ENCODE assay signal across 21 cellular contexts in the genomic region with DNA sequence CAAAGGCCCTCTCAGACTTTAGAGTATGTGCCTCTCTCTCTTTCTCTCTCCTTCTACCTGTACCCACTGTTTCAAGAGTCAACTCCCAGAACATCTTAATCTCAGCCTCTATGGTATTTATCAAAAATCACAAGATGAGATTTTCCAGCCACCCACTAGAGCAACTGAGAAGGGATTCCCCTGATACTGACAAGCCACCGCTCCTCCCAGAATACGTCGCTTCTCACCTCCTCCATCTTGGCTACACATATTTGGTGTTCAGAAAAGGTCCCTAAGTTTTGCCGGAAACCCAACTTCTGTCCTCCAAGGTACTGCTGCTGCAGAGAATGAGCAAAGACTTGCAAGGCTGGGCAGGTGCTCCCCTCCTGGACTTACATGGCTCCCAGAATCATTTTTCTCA. TPM values are rescaled to one million over a fixed set of nuclear protein-coding genes. Genes with fewer than 3 reads are reported as not detected.
A peak's percentile ranks its signal among the peaks of the same experiment; 100 is the strongest.
DNase-seq lines count a peak whose midpoint lies in the region; ATAC-seq, FAIRE-seq and TF ChIP-seq lines count a peak whose summit lies in the region.
"Had no signal": no experiment of that assay in that cellular context is flagged by ENCODE, and none has a peak within 500 bp of the region (broad histone marks: within the 10 kb centered on the region; RNA-seq: fewer than 3 reads in every experiment).

No MANE protein-coding gene starts in this region.

- H2BK120ac ChIP-seq in mesendoderm (ENCODE audit: low read depth, low read length): no peak overlapping the region

- peaks cover 55% of the 10 kb centered on the region for H3K4me1 Mint-ChIP-seq in CD8-positive, alpha-beta T cell (ENCODE audit: low read depth)
- peaks cover 63% of the 10 kb centered on the region for H3K4me1 Mint-ChIP-seq in activated T-cell treated with anti-CD3 and anti-CD28 coated beads, Interleukin-2, amount 50 U/mL, for 4 hours (ENCODE audit: low read depth)
- H3K4me1 Mint-ChIP-seq: activated B cell treated with CpG ODN at 0.5 μM for 24 hours had no signal

- no peak overlapping the region for H2AK5ac ChIP-seq in mesendoderm (ENCODE audit: low read length)

- no peak overlapping the region for H3K4ac ChIP-seq in mesendoderm (ENCODE audit: low read depth, low read length)

- TF ChIP-seq CTCF in CD8-positive, alpha-beta T cell (IDR thresholded peaks at IDR 0.05): no peak
- no peak for TF ChIP-seq CTCF in pancreas (IDR thresholded peaks at IDR 0.05)

- peak in 1 of 7 experiments; percentile 39 for DNase-seq in CD8-positive, alpha-beta T cell
- DNase-seq in T-helper 1 cell (peak in 4 of 5 donors; percentile 28 to 68 (median 40)), mesendoderm (no peak), pancreas (no peak), sciatic nerve (ENCODE audit: low spot score) (no peak)
- DNase-seq in activated T-cell treated with anti-CD3 and anti-CD28 coated beads, Interleukin-2, amount 50 U/mL, for 4 hours: peak; percentile 32
- DNase-seq: activated B cell treated with CpG ODN at 0.5 μM for 24 hours; effector CD8-positive, alpha-beta T cell; GDM1; heart right ventricle; islet precursor cell; mammary epithelial cell; NCI-H345 had no signal

- H3K27ac ChIP-seq in CD8-positive, alpha-beta T cell (ENCODE audit: low read depth, low read length): peak overlapping the region; percentile 23
- H3K27ac ChIP-seq in mesendoderm (ENCODE audit: low read depth, low read length) (no peak overlapping the region), pancreas (no peak overlapping the region)
- H3K27ac ChIP-seq: heart right ventricle, RWPE1, tibial nerve had no signal

- no peak overlapping the region for H2BK5ac ChIP-seq in mesendoderm (ENCODE audit: low read length)

- FAIRE-seq in pancreas (lab: Jason Lieb, UNC): no peak
- FAIRE-seq: GM12891 had no signal

- H3K4me3 ChIP-seq in CD8-positive, alpha-beta T cell (ENCODE audit: low read depth, low read length): no peak overlapping the region
- no peak overlapping the region for H3K4me3 ChIP-seq in mesendoderm (ENCODE audit: low read length)
- H3K4me3 ChIP-seq in pancreas: no peak overlapping the region
- H3K4me3 ChIP-seq: heart right ventricle, tibial nerve had no signal

- H3K79me1 ChIP-seq in mesendoderm (ENCODE audit: low read length): no peaks in the 10 kb centered on the region

- H3K4me3 Mint-ChIP-seq in CD8-positive, alpha-beta T cell: peak overlapping the region; percentile 48
- peak overlapping the region; percentile 59 for H3K4me3 Mint-ChIP-seq in activated T-cell treated with anti-CD3 and anti-CD28 coated beads, Interleukin-2, amount 50 U/mL, for 4 hours
- H3K4me3 Mint-ChIP-seq: activated B cell treated with CpG ODN at 0.5 μM for 24 hours had no signal

- no peaks in the 10 kb centered on the region for H3K36me3 ChIP-seq in CD8-positive, alpha-beta T cell (ENCODE audit: insufficient read depth, low read length)
- H3K36me3 ChIP-seq in mesendoderm (ENCODE audit: control insufficient read depth, insufficient read depth, low read length) (no peaks in the 10 kb centered on the region), pancreas (no peaks in the 10 kb centered on the region)
- H3K36me3 ChIP-seq: heart right ventricle, tibial nerve had no signal

- peak; percentile 43 for ATAC-seq in CD8-positive, alpha-beta T cell
- peak; percentile 55 to 59 for ATAC-seq in activated T-cell treated with anti-CD3 and anti-CD28 coated beads, Interleukin-2, amount 50 U/mL, for 4 hours
- no peak for ATAC-seq in pancreas
- ATAC-seq in HG02970 (IDR thresholded peaks at IDR 0.05; ENCODE audit: low FRiP score, unreplicated experiment): no peak
- ATAC-seq in sciatic nerve: no peak
- no peak for ATAC-seq in GM19455 (IDR thresholded peaks at IDR 0.05; ENCODE audit: unreplicated experiment)
- ATAC-seq: heart right ventricle had no signal

- H3K36me3 Mint-ChIP-seq in CD8-positive, alpha-beta T cell: no peaks in the 10 kb centered on the region
- no peaks in the 10 kb centered on the region for H3K36me3 Mint-ChIP-seq in activated T-cell treated with anti-CD3 and anti-CD28 coated beads, Interleukin-2, amount 50 U/mL, for 4 hours (ENCODE audit: insufficient read depth)

- no peak overlapping the region for H3K9ac ChIP-seq in mesendoderm (ENCODE audit: low read length)

- H3K23ac ChIP-seq in mesendoderm (ENCODE audit: low read length): peak overlapping the region; percentile 66

- peak overlapping the region; percentile 58 for H3K27ac Mint-ChIP-seq in CD8-positive, alpha-beta T cell
- H3K27ac Mint-ChIP-seq: activated B cell treated with CpG ODN at 0.5 μM for 24 hours had no signal

- no peaks in the 10 kb centered on the region for H3K27me3 ChIP-seq in CD8-positive, alpha-beta T cell (ENCODE audit: insufficient read depth, low read length)
- no peaks in the 10 kb centered on the region for H3K27me3 ChIP-seq in mesendoderm (ENCODE audit: insufficient read depth, low read length, poor library complexity)
- H3K27me3 ChIP-seq in pancreas: no peaks in the 10 kb centered on the region
- H3K27me3 ChIP-seq: tibial nerve had no signal

- H3K9me3 Mint-ChIP-seq in CD8-positive, alpha-beta T cell: no peaks in the 10 kb centered on the region
- H3K9me3 Mint-ChIP-seq in activated T-cell treated with anti-CD3 and anti-CD28 coated beads, Interleukin-2, amount 50 U/mL, for 4 hours: no peaks in the 10 kb centered on the region
- H3K9me3 Mint-ChIP-seq: activated B cell treated with CpG ODN at 0.5 μM for 24 hours had no signal

- intact Hi-C loops in CD8-positive, alpha-beta T cell (cut with DNase I, micrococcal nuclease): no loop called here
- intact Hi-C loops in pancreas (cut with DNase I): no loop called here
- intact Hi-C loops in sciatic nerve (cut with DNase I): no loop called here

- CTCF ChIA-PET in CD8-positive, alpha-beta T cell (lab: Charles Lee): no interaction called here

- H3K79me2 ChIP-seq in mesendoderm (ENCODE audit: control insufficient read depth, insufficient read depth, low read length): no peaks in the 10 kb centered on the region

- no CpG with 5 or more reads among the region's 4 CpGs for WGBS in mesendoderm (ENCODE audit: extremely low coverage, insufficient coverage, low lambda C conversion rate)
- 80 to 86% methylated on average over 4 of the region's 4 CpGs for WGBS in pancreas, 2 donors

- H4K8ac ChIP-seq in mesendoderm (ENCODE audit: low read depth, low read length): no peak overlapping the region

- no peak overlapping the region for H3K4me2 ChIP-seq in mesendoderm (ENCODE audit: low read length)

- POLR2A ChIA-PET in CD8-positive, alpha-beta T cell (lab: Charles Lee): no interaction called here

- H3K18ac ChIP-seq in mesendoderm (ENCODE audit: low read length): no peak overlapping the region

- H3K4me1 ChIP-seq in CD8-positive, alpha-beta T cell (ENCODE audit: insufficient read depth, low read length): peaks cover 34% of the 10 kb centered on the region
- H3K4me1 ChIP-seq in mesendoderm (ENCODE audit: control insufficient read depth, low read depth, low read length) (no peaks in the 10 kb centered on the region), pancreas (no peaks in the 10 kb centered on the region)
- H3K4me1 ChIP-seq: heart right ventricle, tibial nerve had no signal

- no peak overlapping the region for H4K5ac ChIP-seq in mesendoderm (ENCODE audit: low read length)

- H3K27me3 Mint-ChIP-seq in CD8-positive, alpha-beta T cell (ENCODE audit: low read depth): no peaks in the 10 kb centered on the region
- no peaks in the 10 kb centered on the region for H3K27me3 Mint-ChIP-seq in activated T-cell treated with anti-CD3 and anti-CD28 coated beads, Interleukin-2, amount 50 U/mL, for 4 hours (ENCODE audit: low read depth)
- H3K27me3 Mint-ChIP-seq: activated B cell treated with CpG ODN at 0.5 μM for 24 hours had no signal

- no peaks in the 10 kb centered on the region for H3K9me3 ChIP-seq in CD8-positive, alpha-beta T cell (ENCODE audit: low read length)
- H3K9me3 ChIP-seq in pancreas: no peaks in the 10 kb centered on the region
- H3K9me3 ChIP-seq: tibial nerve had no signal

- no peak overlapping the region for H3K56ac ChIP-seq in mesendoderm (ENCODE audit: low read length)

- no peak overlapping the region for H2BK15ac ChIP-seq in mesendoderm (replicated peaks; ENCODE audit: low read depth)

RNA-seq across cellular contexts. Expression of gene GARIN3, which starts 6.1 kb away (rescaled TPM):
- total RNA-seq in CD8-positive, alpha-beta T cell: not detected
- total RNA-seq in activated T-cell treated with anti-CD3 and anti-CD28 coated beads, Interleukin-2, amount 50 U/mL, for 4 hours: under 1 TPM; 0.18 to 0.25 (median 0.22) TPM
- not detected for polyA plus RNA-seq in mesendoderm (2013, experiment 1 of 2)
- polyA plus RNA-seq in mesendoderm (2013, experiment 2 of 2): not detected
- not detected for total RNA-seq in pancreas
- not detected for polyA plus RNA-seq in pancreas
- not detected for total RNA-seq in sciatic nerve
- total RNA-seq: activated B cell treated with CpG ODN at 0.5 μM for 24 hours, H4, heart right ventricle, LHCN-M2, mammary epithelial cell, tibial nerve had no signal
- polyA plus RNA-seq: heart right ventricle, mammary epithelial cell, neural cell had no signal

RNA-seq across cellular contexts. Expression of gene MED7, which starts 17.3 kb away (rescaled TPM):
- 1 to 10 TPM; 5.4 to 5.9 TPM for total RNA-seq in CD8-positive, alpha-beta T cell
- 1 to 10 TPM; 7.5 to 9.3 (median 9.1) TPM for total RNA-seq in activated T-cell treated with anti-CD3 and anti-CD28 coated beads, Interleukin-2, amount 50 U/mL, for 4 hours
- 10.4 TPM for polyA plus RNA-seq in mesendoderm (2013, experiment 1 of 2)
- polyA plus RNA-seq in mesendoderm (2013, experiment 2 of 2): 9.8 TPM
- total RNA-seq in pancreas (1 to 10 TPM; 3.7 to 5.7 (median 4.4) TPM), sciatic nerve (13.2 TPM)
- 10 to 100 TPM in 1 of 2 donors, 1 to 10 TPM in 1; 7.1 to 13.2 TPM for polyA plus RNA-seq in pancreas

RNA-seq across cellular contexts. Expression of gene ITK, which starts 20.6 kb away (rescaled TPM):
- total RNA-seq in CD8-positive, alpha-beta T cell: 100 to 1,000 TPM; 222 to 231 TPM
- 100 to 1,000 TPM; 227 to 260 (median 249) TPM for total RNA-seq in activated T-cell treated with anti-CD3 and anti-CD28 coated beads, Interleukin-2, amount 50 U/mL, for 4 hours
- 0.15 TPM for polyA plus RNA-seq in mesendoderm (2013, experiment 1 of 2)
- polyA plus RNA-seq in mesendoderm (2013, experiment 2 of 2): 0.14 TPM
- 1 to 10 TPM in 1 of 6 donors, under 1 TPM in 5; 0.43 to 1.3 (median 0.80) TPM for total RNA-seq in pancreas
- under 1 TPM; 0.26 to 0.30 TPM for polyA plus RNA-seq in pancreas
- 4.8 TPM for total RNA-seq in sciatic nerve
- total RNA-seq: mammary epithelial cell had no signal
- polyA plus RNA-seq: mammary epithelial cell, neural cell had no signal

RNA-seq across cellular contexts. Expression of gene HAVCR2, which starts 51.2 kb away (rescaled TPM):
- total RNA-seq in CD8-positive, alpha-beta T cell: 1 to 10 TPM; 1.6 to 3.8 TPM
- 1 to 10 TPM; 3.4 to 8.9 (median 4.4) TPM for total RNA-seq in activated T-cell treated with anti-CD3 and anti-CD28 coated beads, Interleukin-2, amount 50 U/mL, for 4 hours
- 0.08 TPM for polyA plus RNA-seq in mesendoderm (2013, experiment 1 of 2)
- 0.03 TPM for polyA plus RNA-seq in mesendoderm (2013, experiment 2 of 2)
- total RNA-seq in pancreas (10 to 100 TPM in 1 of 6 donors, 1 to 10 TPM in 2, under 1 TPM in 3; 0.74 to 10.3 (median 1.4) TPM), sciatic nerve (11.8 TPM)
- polyA plus RNA-seq in pancreas: 1 to 10 TPM in 1 of 2 donors, under 1 TPM in 1; 0.72 to 1.2 TPM
- polyA plus RNA-seq: mammary epithelial cell had no signal

Comparison
In these comparisons a context has a peak if more than half of its experiments do, and no peak if none do; other contexts are left out.
1. ATAC-seq: peak in CD8-positive, alpha-beta T cell (single experiment) and activated T-cell treated with anti-CD3 and anti-CD28 coated beads, Interleukin-2, amount 50 U/mL, for 4 hours (2 of 2); none in pancreas (0 of 4), HG02970 (single experiment), sciatic nerve (single experiment) and GM19455 (single experiment).
2. DNase-seq: peak in T-helper 1 cell (4 of 5) and activated T-cell treated with anti-CD3 and anti-CD28 coated beads, Interleukin-2, amount 50 U/mL, for 4 hours (single experiment); none in mesendoderm (single experiment), pancreas (0 of 6) and sciatic nerve (single experiment).
3. RNA of gene ITK, which starts 20.6 kb away (total RNA-seq): 227 to 260 TPM in activated T-cell treated with anti-CD3 and anti-CD28 coated beads, Interleukin-2, amount 50 U/mL, for 4 hours and 222 to 231 TPM in CD8-positive, alpha-beta T cell; 4.8 TPM in sciatic nerve (single experiment) and 0.43 to 1.3 TPM in pancreas; every median in the first group is over 10 times any median in the second.